In genomic region chr5:172800088-172800551, GRCh38 we compare ENCODE assay signal across 10 cellular contexts. TPM values are rescaled to one million over a fixed set of nuclear protein-coding genes. Genes with fewer than 3 reads are reported as not detected.
A peak's percentile ranks its signal among the peaks of the same experiment; 100 is the strongest.
DNase-seq lines count a peak whose midpoint lies in the region; ATAC-seq and TF ChIP-seq lines count a peak whose summit lies in the region.
"Had no signal": no experiment of that assay in that cellular context is flagged by ENCODE, and none has a peak within 500 bp of the region (broad histone marks: within the 10 kb centered on the region; RNA-seq: fewer than 3 reads in every experiment).

No MANE protein-coding gene starts in this region.

- H3K27ac Mint-ChIP-seq in endodermal cell: no peak overlapping the region
- H3K27ac Mint-ChIP-seq: stimulated activated memory B cell treated with anti-CD40 and anti-IgM and Interleukin-4, amounts not matched to agents 10 μg/mL and 1 μg/mL and 100 μg/mL, for 72 hours had no signal

- H3K9me3 ChIP-seq in endodermal cell (ENCODE audit: control insufficient read depth, low read length): no peaks in the 10 kb centered on the region

- H3K27me3 Mint-ChIP-seq in endodermal cell (ENCODE audit: insufficient read depth): peaks cover 4% of the 10 kb centered on the region
- H3K27me3 Mint-ChIP-seq: stimulated activated memory B cell treated with anti-CD40 and anti-IgM and Interleukin-4, amounts not matched to agents 10 μg/mL and 1 μg/mL and 100 μg/mL, for 72 hours had no signal

- H3K36me3 ChIP-seq in endodermal cell (ENCODE audit: control insufficient read depth, insufficient read depth, low read length): no peaks in the 10 kb centered on the region

- no peak overlapping the region for H3K27ac ChIP-seq in endodermal cell (ENCODE audit: low read depth, low read length)

- no peaks in the 10 kb centered on the region for H3K4me1 Mint-ChIP-seq in endodermal cell

- WGBS in endodermal cell (ENCODE audit: insufficient coverage in 1 of 2, insufficient read length in 1 of 2), 2 experiments: 94 to 95% methylated on average over 10 to 16 of the region's 16 CpGs

- DNase-seq in A172 (ENCODE audit: low spot score): peak; percentile 54
- peak; percentile 95 for DNase-seq in NOMO-1 treated with DMSO at 0.1 percent for 48 hours (lab: John Stamatoyannopoulos, UW; ENCODE audit: unreplicated experiment)
- DNase-seq in endodermal cell: peak; percentile 37
- DNase-seq in mesenteric fat pad (ENCODE audit: low spot score): peak; percentile 90
- DNase-seq in OCI-M1 (lab: John Stamatoyannopoulos, UW): no peak
- no peak for DNase-seq in activated CD4-positive, alpha-beta T cell treated with anti-CD3 and anti-CD28 coated beads, Interleukin-2, amount 50 U/mL, for 48 hours
- DNase-seq: NCI-H2107 had no signal

- no peak overlapping the region for H3K4me3 ChIP-seq in endodermal cell (ENCODE audit: low read length)

- H3K27me3 ChIP-seq in endodermal cell (ENCODE audit: control insufficient read depth, insufficient read depth, low read length, poor library complexity, severe bottlenecking): no peaks in the 10 kb centered on the region

- H3K4me3 Mint-ChIP-seq in endodermal cell: no peak overlapping the region
- H3K4me3 Mint-ChIP-seq: stimulated activated memory B cell treated with anti-CD40 and anti-IgM and Interleukin-4, amounts not matched to agents 10 μg/mL and 1 μg/mL and 100 μg/mL, for 72 hours had no signal

- no peaks in the 10 kb centered on the region for H3K36me3 Mint-ChIP-seq in endodermal cell (ENCODE audit: low read depth)
- H3K36me3 Mint-ChIP-seq: stimulated activated memory B cell treated with anti-CD40 and anti-IgM and Interleukin-4, amounts not matched to agents 10 μg/mL and 1 μg/mL and 100 μg/mL, for 72 hours had no signal

- H3K9ac ChIP-seq in endodermal cell (ENCODE audit: extremely low read depth, low read length, poor library complexity, severe bottlenecking): no peak overlapping the region

- no peaks in the 10 kb centered on the region for H3K4me1 ChIP-seq in endodermal cell (ENCODE audit: control insufficient read depth, insufficient read depth, low read length)

- no peak for TF ChIP-seq CTCF in endodermal cell (conservative IDR thresholded peaks at IDR 0.05)

- no peak for ATAC-seq in GM21528 (IDR thresholded peaks at IDR 0.05; ENCODE audit: low FRiP score, unreplicated experiment)
- ATAC-seq in GM21423 (IDR thresholded peaks at IDR 0.05; ENCODE audit: unreplicated experiment): no peak
- ATAC-seq: stimulated activated memory B cell treated with anti-CD40 and anti-IgM and Interleukin-4, amounts not matched to agents 10 μg/mL and 1 μg/mL and 100 μg/mL, for 72 hours had no signal

- H3K9me3 Mint-ChIP-seq in endodermal cell: no peaks in the 10 kb centered on the region
- H3K9me3 Mint-ChIP-seq: stimulated activated memory B cell treated with anti-CD40 and anti-IgM and Interleukin-4, amounts not matched to agents 10 μg/mL and 1 μg/mL and 100 μg/mL, for 72 hours had no signal

RNA-seq across cellular contexts. Expression of gene DUSP1, which starts 29.1 kb away (rescaled TPM):
- total RNA-seq in A172 (2014; rRNA removed; shearing (Covaris generic)): 42.5 and 58.2 TPM in 2 replicates
- total RNA-seq in endodermal cell (10 to 100 TPM in 1 of 2 donors, 1 to 10 TPM in 1; 9.2 to 11.0 TPM), mesenteric fat pad (1,666 TPM)
- 16.8 TPM for polyA plus RNA-seq in endodermal cell (2013, experiment 1 of 2)
- polyA plus RNA-seq in endodermal cell (2013, experiment 2 of 2): 18.1 TPM

RNA-seq across cellular contexts. Expression of gene ERGIC1, which starts 33.9 kb away (rescaled TPM):
- total RNA-seq in A172 (2014; rRNA removed; shearing (Covaris generic)): 87.2 and 91.6 TPM in 2 replicates
- total RNA-seq in endodermal cell (10 to 100 TPM; 81.9 to 94.8 TPM), mesenteric fat pad (201 TPM)
- polyA plus RNA-seq in endodermal cell (2013, experiment 1 of 2): 79.3 TPM
- polyA plus RNA-seq in endodermal cell (2013, experiment 2 of 2): 73.2 TPM

Comparison
In these comparisons a context has a peak if more than half of its experiments do, and no peak if none do; other contexts are left out.
1. DNase-seq: peak in A172 (single experiment), NOMO-1 treated with DMSO at 0.1 percent for 48 hours (single experiment), endodermal cell (single experiment) and mesenteric fat pad (single experiment); none in OCI-M1 (single experiment) and activated CD4-positive, alpha-beta T cell treated with anti-CD3 and anti-CD28 coated beads, Interleukin-2, amount 50 U/mL, for 48 hours (0 of 2).
2. RNA of gene DUSP1, which starts 29.1 kb away (total RNA-seq): 1,666 TPM in mesenteric fat pad (single experiment); 42.5 to 58.2 TPM in A172 and 9.2 to 11.0 TPM in endodermal cell; every median in the first group is over 10 times any median in the second.